8 cellular contexts compared by ENCODE assay signal in the genomic region with DNA sequence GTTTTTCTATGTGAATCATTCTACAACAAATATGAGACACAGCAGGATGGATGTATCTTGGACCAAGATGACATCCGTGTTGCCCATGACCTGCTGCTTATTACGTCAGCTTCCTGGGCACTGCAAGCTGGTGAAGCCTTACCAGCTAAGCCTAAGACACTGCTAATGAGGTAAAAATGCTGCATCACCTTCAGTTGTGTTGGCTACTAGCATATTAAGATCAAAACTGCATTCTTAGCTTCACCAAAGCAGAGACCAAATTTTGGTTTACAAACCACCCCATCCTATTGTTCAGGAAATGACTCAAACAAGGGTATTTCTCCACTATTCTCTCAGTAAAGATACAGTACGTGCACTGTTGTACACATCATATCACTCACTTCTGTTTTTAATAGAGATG. TPM values are rescaled to one million over a fixed set of nuclear protein-coding genes. Genes with fewer than 3 reads are reported as not detected.
A peak's percentile ranks its signal among the peaks of the same experiment; 100 is the strongest.
DNase-seq lines count a peak whose midpoint lies in the region; ATAC-seq and TF ChIP-seq lines count a peak whose summit lies in the region.

No MANE protein-coding gene starts in this region.

- no peaks in the 10 kb centered on the region for H3K9me3 ChIP-seq in psoas muscle

- CTCF ChIA-PET in activated CD8-positive, alpha-beta memory T cell treated with anti-CD3 and anti-CD28 coated beads, Interleukin-2, amount 10 ng/mL, durations not matched to agents 7 days and 5 days (lab: Charles Lee) = interaction anchor here (1.0 to 3.5 kb wide), 6 partner anchors 11 to 150 kb away, joined by 3 to 21 read pairs (median 4); no protein-coding TSS in a partner anchor

- peaks cover 10% of the 10 kb centered on the region for H3K27me3 Mint-ChIP-seq in activated CD8-positive, alpha-beta memory T cell treated with anti-CD3 and anti-CD28 coated beads, Interleukin-2, amount 10 ng/mL, durations not matched to agents 7 days and 5 days
- peaks cover 12% of the 10 kb centered on the region for H3K27me3 Mint-ChIP-seq in T-helper 2 cell treated with Interferon-gamma antibody and Interleukin-4, amounts not matched to agents 5 μg/mL and 100 μg/mL, for 36 hours (ENCODE audit: low read depth)

- peaks cover 80% of the 10 kb centered on the region for H3K4me1 Mint-ChIP-seq in activated CD8-positive, alpha-beta memory T cell treated with anti-CD3 and anti-CD28 coated beads, Interleukin-2, amount 10 ng/mL, durations not matched to agents 7 days and 5 days
- H3K4me1 Mint-ChIP-seq in T-helper 2 cell treated with Interferon-gamma antibody and Interleukin-4, amounts not matched to agents 5 μg/mL and 100 μg/mL, for 36 hours (ENCODE audit: low read depth) = peaks cover 64% of the 10 kb centered on the region

- TF ChIP-seq CTCF in foreskin keratinocyte (conservative IDR thresholded peaks at IDR 0.05) = no peak
- TF ChIP-seq CTCF in psoas muscle (IDR thresholded peaks at IDR 0.05) = no peak

- H3K36me3 ChIP-seq in psoas muscle (ENCODE audit: insufficient read depth in 1 of 2, low read depth in 1 of 2) = no peaks in the 10 kb centered on the region

- peaks cover 24% of the 10 kb centered on the region for H3K36me3 Mint-ChIP-seq in activated CD8-positive, alpha-beta memory T cell treated with anti-CD3 and anti-CD28 coated beads, Interleukin-2, amount 10 ng/mL, durations not matched to agents 7 days and 5 days
- peaks cover 13% of the 10 kb centered on the region for H3K36me3 Mint-ChIP-seq in T-helper 2 cell treated with Interferon-gamma antibody and Interleukin-4, amounts not matched to agents 5 μg/mL and 100 μg/mL, for 36 hours (ENCODE audit: low read depth)

- H3K27ac ChIP-seq in foreskin keratinocyte = no peak overlapping the region
- H3K27ac ChIP-seq in psoas muscle = no peak overlapping the region

- H3K27ac Mint-ChIP-seq in activated CD8-positive, alpha-beta memory T cell treated with anti-CD3 and anti-CD28 coated beads, Interleukin-2, amount 10 ng/mL, durations not matched to agents 7 days and 5 days = peak overlapping the region; percentile 96
- H3K27ac Mint-ChIP-seq in T-helper 2 cell treated with Interferon-gamma antibody and Interleukin-4, amounts not matched to agents 5 μg/mL and 100 μg/mL, for 36 hours = peak overlapping the region; percentile 88

- H3K4me3 Mint-ChIP-seq in activated CD8-positive, alpha-beta memory T cell treated with anti-CD3 and anti-CD28 coated beads, Interleukin-2, amount 10 ng/mL, durations not matched to agents 7 days and 5 days = peak overlapping the region; percentile 48
- peak overlapping the region; percentile 59 for H3K4me3 Mint-ChIP-seq in T-helper 2 cell treated with Interferon-gamma antibody and Interleukin-4, amounts not matched to agents 5 μg/mL and 100 μg/mL, for 36 hours

- intact Hi-C loops in psoas muscle (cut with DNase I) = no loop called here

- H3K9me3 Mint-ChIP-seq in activated CD8-positive, alpha-beta memory T cell treated with anti-CD3 and anti-CD28 coated beads, Interleukin-2, amount 10 ng/mL, durations not matched to agents 7 days and 5 days (ENCODE audit: low read depth) = no peaks in the 10 kb centered on the region
- peaks cover 14% of the 10 kb centered on the region for H3K9me3 Mint-ChIP-seq in T-helper 2 cell treated with Interferon-gamma antibody and Interleukin-4, amounts not matched to agents 5 μg/mL and 100 μg/mL, for 36 hours

- DNase-seq in activated CD8-positive, alpha-beta memory T cell treated with anti-CD3 and anti-CD28 coated beads, Interleukin-2, amount 10 ng/mL, durations not matched to agents 7 days and 5 days = peak; percentile 91
- no peak for DNase-seq in activated CD8-positive, alpha-beta memory T cell treated with anti-CD3 and anti-CD28 coated beads for 24 hours
- peak; percentile 72 for DNase-seq in T-helper 2 cell treated with Interferon-gamma antibody and Interleukin-4, amounts not matched to agents 5 μg/mL and 100 μg/mL, for 36 hours (ENCODE audit: low spot score)
- peak in 1 of 2 donors; percentile 35 for DNase-seq in foreskin keratinocyte
- DNase-seq in RPMI8226 = no peak
- no peak for DNase-seq in psoas muscle
- no peak for DNase-seq in HK-2 (ENCODE audit: unreplicated experiment)

- peak; percentile 91 for ATAC-seq in activated CD8-positive, alpha-beta memory T cell treated with anti-CD3 and anti-CD28 coated beads, Interleukin-2, amount 10 ng/mL, durations not matched to agents 7 days and 5 days
- ATAC-seq in HG03097 (IDR thresholded peaks at IDR 0.05; ENCODE audit: low FRiP score, unreplicated experiment) = peak; percentile 90
- peak; percentile 42 for ATAC-seq in foreskin keratinocyte
- ATAC-seq in psoas muscle = no peak

- WGBS in psoas muscle, 3 donors = 73 to 83% (median 83%) methylated on average over 3 of the region's 3 CpGs

- no peak overlapping the region for H3K4me3 ChIP-seq in psoas muscle

- H3K4me1 ChIP-seq in foreskin keratinocyte (peaks cover 22% of the 10 kb centered on the region), psoas muscle (peaks cover 6% of the 10 kb centered on the region)

- H3K27me3 ChIP-seq in foreskin keratinocyte = no peaks in the 10 kb centered on the region
- no peaks in the 10 kb centered on the region for H3K27me3 ChIP-seq in psoas muscle (ENCODE audit: insufficient read depth in 3 of 3, low read length in 2 of 3)

RNA-seq across cellular contexts. Expression of gene MAML3, which starts 50.3 kb away (rescaled TPM):
- 1 to 10 TPM; 1.8 to 4.3 TPM for total RNA-seq in activated CD8-positive, alpha-beta memory T cell treated with anti-CD3 and anti-CD28 coated beads, Interleukin-2, amount 10 ng/mL, durations not matched to agents 7 days and 5 days
- total RNA-seq in foreskin keratinocyte (0.35 and 0.61 TPM in 2 replicates), psoas muscle (1 to 10 TPM in 3 of 4 donors, under 1 TPM in 1; 0.74 to 2.7 (median 1.4) TPM)
- polyA plus RNA-seq in foreskin keratinocyte (0.09 and 0.19 TPM in 2 replicates), psoas muscle (under 1 TPM; 0.43 to 0.49 (median 0.48) TPM)

Comparison
In these comparisons a context has a peak if more than half of its experiments do, and no peak if none do; other contexts are left out.
1. DNase-seq: peak in activated CD8-positive, alpha-beta memory T cell treated with anti-CD3 and anti-CD28 coated beads, Interleukin-2, amount 10 ng/mL, durations not matched to agents 7 days and 5 days (single experiment) and T-helper 2 cell treated with Interferon-gamma antibody and Interleukin-4, amounts not matched to agents 5 μg/mL and 100 μg/mL, for 36 hours (single experiment); none in activated CD8-positive, alpha-beta memory T cell treated with anti-CD3 and anti-CD28 coated beads for 24 hours (single experiment), RPMI8226 (single experiment), psoas muscle (0 of 2) and HK-2 (single experiment).
2. ATAC-seq: peak in activated CD8-positive, alpha-beta memory T cell treated with anti-CD3 and anti-CD28 coated beads, Interleukin-2, amount 10 ng/mL, durations not matched to agents 7 days and 5 days (single experiment), HG03097 (single experiment) and foreskin keratinocyte (single experiment); none in psoas muscle (0 of 4).